ENCODE assay signal across 16 cellular contexts in the genomic region with DNA sequence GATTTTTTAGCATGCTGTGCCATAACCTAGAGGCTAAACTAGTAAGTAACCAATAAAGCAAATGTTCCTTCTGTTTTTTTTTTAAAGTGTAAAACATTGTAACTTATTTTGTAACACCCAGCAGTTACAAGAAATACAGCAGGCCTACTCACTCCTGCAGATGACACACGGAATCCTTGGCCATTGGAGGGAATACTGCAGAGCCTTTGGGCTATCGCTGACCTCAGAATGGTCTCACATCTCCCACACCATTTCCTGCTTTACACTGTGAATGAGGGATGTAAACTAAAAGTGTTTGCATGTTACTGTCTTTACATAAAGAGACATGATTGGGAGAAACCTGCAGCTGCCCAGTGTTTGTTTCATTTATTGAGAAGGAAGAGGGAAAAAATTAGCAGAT.
"Had no signal": no experiment of that assay in that cellular context is flagged by ENCODE, and none has a peak within 500 bp of the region (broad histone marks: within the 10 kb centered on the region; RNA-seq: fewer than 3 reads in every experiment).

No MANE protein-coding gene starts in this region.

- H3K4me1 ChIP-seq: pancreas, sigmoid colon, stomach had no signal

- H3K27ac ChIP-seq: epithelial cell of prostate, pancreas, sigmoid colon, stomach had no signal

- ATAC-seq: effector memory CD8-positive, alpha-beta T cell; mucosa of descending colon; naive thymus-derived CD4-positive, alpha-beta T cell; pancreas had no signal

- H3K9me3 ChIP-seq: mucosa of descending colon, pancreas, sigmoid colon, stomach had no signal

- H3K4me3 ChIP-seq: mucosa of descending colon, pancreas, sigmoid colon, stomach had no signal

- H3K9me3 Mint-ChIP-seq: activated CD4-positive, alpha-beta T cell treated with anti-CD3 and anti-CD28 coated beads, Interleukin-2, amount 10 ng/mL, durations not matched to agents 7 days and 5 days; activated naive CD8-positive, alpha-beta T cell treated with anti-CD3 and anti-CD28 coated beads, Interleukin-2, amount 10 ng/mL, durations not matched to agents 7 days and 5 days; dendritic cell treated with granulocyte-macrophage colony-stimulating factor and Interleukin-4, amounts not matched to agents 40 ng/mL and 50 ng/mL, for 4 days; effector memory CD8-positive, alpha-beta T cell; naive thymus-derived CD4-positive, alpha-beta T cell had no signal

- FAIRE-seq: bronchial epithelial cell, pancreas, TTC549 had no signal

- DNase-seq: activated CD4-positive, alpha-beta T cell treated with anti-CD3 and anti-CD28 coated beads, Interleukin-2, amount 10 ng/mL, durations not matched to agents 7 days and 5 days; activated naive CD4-positive, alpha-beta T cell; activated naive CD8-positive, alpha-beta T cell treated with anti-CD3 and anti-CD28 coated beads, Interleukin-2, amount 10 ng/mL, durations not matched to agents 7 days and 5 days; anterior cingulate cortex; effector memory CD8-positive, alpha-beta T cell; islet precursor cell; mucosa of descending colon; naive thymus-derived CD4-positive, alpha-beta T cell; pancreas; sigmoid colon; stimulated activated CD4-positive, alpha-beta T cell treated with anti-CD3 and anti-CD28 coated beads, Interleukin-2, amount 100 ng/mL, for 24 hours; stomach had no signal

- H3K27ac Mint-ChIP-seq: activated CD4-positive, alpha-beta T cell treated with anti-CD3 and anti-CD28 coated beads, Interleukin-2, amount 10 ng/mL, durations not matched to agents 7 days and 5 days; activated naive CD8-positive, alpha-beta T cell treated with anti-CD3 and anti-CD28 coated beads, Interleukin-2, amount 10 ng/mL, durations not matched to agents 7 days and 5 days; dendritic cell treated with granulocyte-macrophage colony-stimulating factor and Interleukin-4, amounts not matched to agents 40 ng/mL and 50 ng/mL, for 4 days; effector memory CD8-positive, alpha-beta T cell; naive thymus-derived CD4-positive, alpha-beta T cell had no signal

- H3K27me3 Mint-ChIP-seq: activated CD4-positive, alpha-beta T cell treated with anti-CD3 and anti-CD28 coated beads, Interleukin-2, amount 10 ng/mL, durations not matched to agents 7 days and 5 days; activated naive CD8-positive, alpha-beta T cell treated with anti-CD3 and anti-CD28 coated beads, Interleukin-2, amount 10 ng/mL, durations not matched to agents 7 days and 5 days; dendritic cell treated with granulocyte-macrophage colony-stimulating factor and Interleukin-4, amounts not matched to agents 40 ng/mL and 50 ng/mL, for 4 days; effector memory CD8-positive, alpha-beta T cell; naive thymus-derived CD4-positive, alpha-beta T cell had no signal

- H3K27me3 ChIP-seq: pancreas, sigmoid colon, stomach had no signal

- H3K4me3 Mint-ChIP-seq: activated CD4-positive, alpha-beta T cell treated with anti-CD3 and anti-CD28 coated beads, Interleukin-2, amount 10 ng/mL, durations not matched to agents 7 days and 5 days; activated naive CD8-positive, alpha-beta T cell treated with anti-CD3 and anti-CD28 coated beads, Interleukin-2, amount 10 ng/mL, durations not matched to agents 7 days and 5 days; dendritic cell treated with granulocyte-macrophage colony-stimulating factor and Interleukin-4, amounts not matched to agents 40 ng/mL and 50 ng/mL, for 4 days; effector memory CD8-positive, alpha-beta T cell; naive thymus-derived CD4-positive, alpha-beta T cell had no signal
